ENCODE assay signal across 13 cellular contexts in the genomic region with DNA sequence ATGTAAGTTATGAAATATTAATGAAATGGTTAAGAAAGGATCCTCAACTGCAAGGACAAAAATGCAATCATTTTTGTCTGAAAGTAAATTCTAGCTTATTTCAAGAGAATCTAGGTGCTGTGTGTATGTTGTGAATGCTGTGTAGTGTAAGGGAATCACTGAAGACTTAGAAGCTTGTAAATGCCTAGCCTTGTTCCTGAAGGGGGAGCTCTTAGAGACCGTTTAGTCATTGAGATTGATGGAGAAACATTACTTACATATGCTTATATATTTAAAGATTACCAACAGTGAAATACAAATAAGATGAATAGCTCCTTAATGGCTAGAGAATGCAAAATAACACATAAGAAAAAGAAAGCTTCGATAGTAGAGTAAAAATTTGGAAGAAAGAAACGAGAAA.
A peak's percentile ranks its signal among the peaks of the same experiment; 100 is the strongest.
DNase-seq lines count a peak whose midpoint lies in the region; ATAC-seq and TF ChIP-seq lines count a peak whose summit lies in the region.
"Had no signal": no experiment of that assay in that cellular context is flagged by ENCODE, and none has a peak within 500 bp of the region (broad histone marks: within the 10 kb centered on the region; RNA-seq: fewer than 3 reads in every experiment).

No MANE protein-coding gene starts in this region.

- H3K79me2 ChIP-seq in Karpas-422 (ENCODE audit: low read length) (no peaks in the 10 kb centered on the region), OCI-LY7 (ENCODE audit: insufficient read depth, low read depth, low read length) (no peaks in the 10 kb centered on the region)

- TF ChIP-seq CTCF in OCI-LY7 (conservative IDR thresholded peaks at IDR 0.05; ENCODE audit: low read length) (peak; percentile 52), ascending aorta (IDR thresholded peaks at IDR 0.05) (no peak)

- POLR2A ChIA-PET in OCI-LY7 (lab: Charles Lee), result interaction anchor here (1.1 kb wide), 1 partner anchor 17 kb away, joined by 3 read pairs; no protein-coding TSS in a partner anchor

- H3K4me3 ChIP-seq in Karpas-422 (ENCODE audit: low read length), result no peak overlapping the region
- no peak overlapping the region for H3K4me3 ChIP-seq in OCI-LY7 (ENCODE audit: low read depth, low read length, poor library complexity, severe bottlenecking)
- no peak overlapping the region for H3K4me3 ChIP-seq in ascending aorta
- H3K4me3 ChIP-seq: ovary had no signal

- H3K4me1 ChIP-seq in Karpas-422 (ENCODE audit: low read length) (no peaks in the 10 kb centered on the region), OCI-LY7 (ENCODE audit: insufficient read depth, low read length, poor library complexity, severe bottlenecking) (no peaks in the 10 kb centered on the region), ascending aorta (no peaks in the 10 kb centered on the region)

- no peaks in the 10 kb centered on the region for H3K9me3 ChIP-seq in Karpas-422 (ENCODE audit: low read length)
- H3K9me3 ChIP-seq in OCI-LY7 (ENCODE audit: low read length), result no peaks in the 10 kb centered on the region
- H3K9me3 ChIP-seq in ascending aorta, result no peaks in the 10 kb centered on the region
- H3K9me3 ChIP-seq: ovary had no signal

- H3K36me3 ChIP-seq in Karpas-422 (ENCODE audit: insufficient read depth, low read length), result no peaks in the 10 kb centered on the region
- H3K36me3 ChIP-seq in OCI-LY7 (ENCODE audit: insufficient read depth, low read length), result no peaks in the 10 kb centered on the region
- no peaks in the 10 kb centered on the region for H3K36me3 ChIP-seq in ascending aorta
- H3K36me3 ChIP-seq: ovary had no signal

- ATAC-seq in GM19463 (IDR thresholded peaks at IDR 0.05; ENCODE audit: unreplicated experiment) (no peak), HG03457 (IDR thresholded peaks at IDR 0.05; ENCODE audit: unreplicated experiment) (no peak)
- ATAC-seq: activated CD8-positive, alpha-beta memory T cell treated with anti-CD3 and anti-CD28 coated beads, Interleukin-2, amount 10 ng/mL, durations not matched to agents 7 days and 5 days; stimulated activated effector memory CD8-positive, alpha-beta T cell treated with anti-CD3 and anti-CD28 coated beads, Interleukin-12 subunit alpha, Interleukin-12 subunit beta, amount 100 ng/mL, for 72 hours had no signal

- H2AFZ ChIP-seq in Karpas-422 (ENCODE audit: low read length) (no peak overlapping the region), OCI-LY7 (ENCODE audit: low read length) (no peak overlapping the region)

- no peak overlapping the region for H3K4me2 ChIP-seq in Karpas-422 (ENCODE audit: low read depth, low read length, poor library complexity, severe bottlenecking)
- H3K4me2 ChIP-seq in OCI-LY7 (ENCODE audit: low read length), result no peak overlapping the region

- peak; percentile 37 for DNase-seq in D341Med (ENCODE audit: low spot score)
- peak; percentile 69 for DNase-seq in Karpas-422
- DNase-seq in OCI-LY7 (ENCODE audit: low spot score), result no peak
- peak; percentile 21 for DNase-seq in kidney tubule cell (ENCODE audit: low spot score)
- DNase-seq in cerebellar cortex (ENCODE audit: low spot score), result no peak
- DNase-seq in ascending aorta (ENCODE audit: low spot score in 2 of 2), result no peak
- DNase-seq: activated CD8-positive, alpha-beta memory T cell treated with anti-CD3 and anti-CD28 coated beads, Interleukin-2, amount 10 ng/mL, durations not matched to agents 7 days and 5 days; CD4-positive, alpha-beta memory T cell; ovary; T-helper 9 cell had no signal

- H3K27me3 ChIP-seq in Karpas-422 (ENCODE audit: low read length) (no peaks in the 10 kb centered on the region), ascending aorta (no peaks in the 10 kb centered on the region)

- H3K9me2 ChIP-seq in Karpas-422 (replicated peaks; ENCODE audit: insufficient read depth, low read length) (no peaks in the 10 kb centered on the region), OCI-LY7 (ENCODE audit: insufficient read depth, low read length) (no peaks in the 10 kb centered on the region)

- intact Hi-C loops in OCI-LY7 (cut with micrococcal nuclease; ENCODE audit: unreplicated experiment), result no loop called here
- intact Hi-C loops in ascending aorta (cut with DNase I), result no loop called here

- BruUV-seq in OCI-LY7 (replicated peaks; lab: Mats Ljungman, UMichigan), result no TSS peak

- CTCF ChIA-PET in OCI-LY7 (lab: Charles Lee; ENCODE audit: unreplicated experiment), result no interaction called here

- H3K9ac ChIP-seq in Karpas-422 (ENCODE audit: low read length), result no peak overlapping the region

- no peak overlapping the region for H3K27ac ChIP-seq in Karpas-422 (ENCODE audit: low read length)
- H3K27ac ChIP-seq in OCI-LY7 (ENCODE audit: low read depth, low read length, poor library complexity, severe bottlenecking), result no peak overlapping the region
- H3K27ac ChIP-seq in ascending aorta, result no peak overlapping the region
- H3K27ac ChIP-seq: ovary had no signal

- H4K20me1 ChIP-seq in Karpas-422 (ENCODE audit: insufficient read depth, low read depth, low read length) (no peaks in the 10 kb centered on the region), OCI-LY7 (ENCODE audit: insufficient read depth, low read length) (no peaks in the 10 kb centered on the region)

Comparison
In these comparisons a context has a peak if more than half of its experiments do, and no peak if none do; other contexts are left out.
1. DNase-seq: peak in D341Med (single experiment), Karpas-422 (single experiment) and kidney tubule cell (single experiment); none in OCI-LY7 (single experiment), cerebellar cortex (single experiment) and ascending aorta (0 of 2).